In genomic region chr3:49673715-49674490, GRCh38 we compare ENCODE assay signal across 1 cellular context.
TF ChIP-seq lines count a peak whose summit lies in the region.

Gene APEH (plus strand): TSS chr3:49674351. CDS start chr3:49674402, 51 bp downstream.

TF ChIP-seq in HepG2, 621 proteins besides CTCF, POLR2A, EP300 and RAD21 (continued from another document and continues in another):
- TF ChIP-seq, protein P1, sequence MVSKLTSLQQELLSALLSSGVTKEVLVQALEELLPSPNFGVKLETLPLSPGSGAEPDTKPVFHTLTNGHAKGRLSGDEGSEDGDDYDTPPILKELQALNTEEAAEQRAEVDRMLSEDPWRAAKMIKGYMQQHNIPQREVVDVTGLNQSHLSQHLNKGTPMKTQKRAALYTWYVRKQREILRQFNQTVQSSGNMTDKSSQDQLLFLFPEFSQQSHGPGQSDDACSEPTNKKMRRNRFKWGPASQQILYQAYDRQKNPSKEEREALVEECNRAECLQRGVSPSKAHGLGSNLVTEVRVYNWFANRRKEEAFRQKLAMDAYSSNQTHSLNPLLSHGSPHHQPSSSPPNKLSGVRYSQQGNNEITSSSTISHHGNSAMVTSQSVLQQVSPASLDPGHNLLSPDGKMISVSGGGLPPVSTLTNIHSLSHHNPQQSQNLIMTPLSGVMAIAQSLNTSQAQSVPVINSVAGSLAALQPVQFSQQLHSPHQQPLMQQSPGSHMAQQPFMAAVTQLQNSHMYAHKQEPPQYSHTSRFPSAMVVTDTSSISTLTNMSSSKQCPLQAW (CRISPR knock-in tag; IDR thresholded peaks at IDR 0.05), result peak; percentile 33; the same call in 1 of the 2 replicates
- TF ChIP-seq ZNF510 (CRISPR knock-in tag; IDR thresholded peaks at IDR 0.05; ENCODE audit: low read depth) (peak; percentile 32; the same call in 1 of the 2 replicates), U2AF2 (IDR thresholded peaks at IDR 0.05; ENCODE audit: low read depth, low read length) (no peak), SP2 (CRISPR knock-in tag; IDR thresholded peaks at IDR 0.05) (peak; percentile 83), CBX2 (IDR thresholded peaks at IDR 0.05; ENCODE audit: low read depth, low read length) (no peak), CBX2 (CRISPR knock-in tag; IDR thresholded peaks at IDR 0.05; ENCODE audit: low read depth) (no peak), GMEB2 (CRISPR knock-in tag; IDR thresholded peaks at IDR 0.05; ENCODE audit: low read depth) (peak; percentile 79), SMYD3 (CRISPR knock-in tag; IDR thresholded peaks at IDR 0.05) (no peak), ZNF12 (CRISPR knock-in tag; IDR thresholded peaks at IDR 0.05) (no peak), SPEN (CRISPR knock-in tag; IDR thresholded peaks at IDR 0.05; ENCODE audit: low read depth) (peak; percentile 36; the same call in 1 of the 2 replicates), PLRG1 (conservative IDR thresholded peaks at IDR 0.05) (no peak), PCBP2 (optimal IDR thresholded peaks at IDR 0.05; ENCODE audit: low read depth, low read length, poor library complexity, severe bottlenecking) (no peak), ZSCAN12 (CRISPR knock-in tag; IDR thresholded peaks at IDR 0.05) (peak; percentile 68; the same call in 1 of the 2 replicates), SMARCE1 (IDR thresholded peaks at IDR 0.05; ENCODE audit: borderline replicate concordance) (no peak), ZNF790 (CRISPR knock-in tag; IDR thresholded peaks at IDR 0.05; ENCODE audit: borderline replicate concordance) (peak; percentile 79; the same call in 1 of the 2 replicates), GTF2F1 (IDR thresholded peaks at IDR 0.05; ENCODE audit: low read length) (no peak), CEBPB (IDR thresholded peaks at IDR 0.05; ENCODE audit: borderline replicate concordance, low read depth, low read length) (no peak), HHEX (CRISPR knock-in tag; IDR thresholded peaks at IDR 0.05) (no peak), ZNF225 (CRISPR knock-in tag; IDR thresholded peaks at IDR 0.05) (no peak), SSRP1 (CRISPR knock-in tag; IDR thresholded peaks at IDR 0.05) (no peak), FOSL2 (CRISPR knock-in tag; IDR thresholded peaks at IDR 0.05) (no peak), ZNF775 (CRISPR knock-in tag; IDR thresholded peaks at IDR 0.05; ENCODE audit: borderline replicate concordance) (no peak), ZNF17 (CRISPR knock-in tag; IDR thresholded peaks at IDR 0.05) (no peak), ZSCAN21 (CRISPR knock-in tag; IDR thresholded peaks at IDR 0.05; ENCODE audit: borderline replicate concordance) (peak; percentile 77), NPAS2 (CRISPR knock-in tag; IDR thresholded peaks at IDR 0.05; ENCODE audit: borderline replicate concordance) (no peak), XRCC5 (optimal IDR thresholded peaks at IDR 0.05; ENCODE audit: low read length) (peak; percentile 31), REL (CRISPR knock-in tag; conservative IDR thresholded peaks at IDR 0.05) (peak; percentile 90; the same call in 1 of the 2 replicates), ZNF747 (CRISPR knock-in tag; IDR thresholded peaks at IDR 0.05; ENCODE audit: borderline replicate concordance) (peak; percentile 68), BHLHE40 (IDR thresholded peaks at IDR 0.05; ENCODE audit: low read length) (peak; percentile 73), MIXL1 (CRISPR knock-in tag; IDR thresholded peaks at IDR 0.05) (no peak; the same call in 1 of the 2 replicates), CBX5 (CRISPR knock-in tag; IDR thresholded peaks at IDR 0.05; ENCODE audit: borderline replicate concordance) (no peak; the same call in 1 of the 2 replicates), NR2F2 (IDR thresholded peaks at IDR 0.05; ENCODE audit: borderline replicate concordance, low read depth) (no peak), PPARG (CRISPR knock-in tag; conservative IDR thresholded peaks at IDR 0.05) (peak; percentile 32; the same call in 1 of the 2 replicates), MAFK (conservative IDR thresholded peaks at IDR 0.05 in 1 of 2, IDR thresholded peaks at IDR 0.05 in 1 of 2; ENCODE audit: low read length in 2 of 2) (no peak)
- TF ChIP-seq, protein P2, sequence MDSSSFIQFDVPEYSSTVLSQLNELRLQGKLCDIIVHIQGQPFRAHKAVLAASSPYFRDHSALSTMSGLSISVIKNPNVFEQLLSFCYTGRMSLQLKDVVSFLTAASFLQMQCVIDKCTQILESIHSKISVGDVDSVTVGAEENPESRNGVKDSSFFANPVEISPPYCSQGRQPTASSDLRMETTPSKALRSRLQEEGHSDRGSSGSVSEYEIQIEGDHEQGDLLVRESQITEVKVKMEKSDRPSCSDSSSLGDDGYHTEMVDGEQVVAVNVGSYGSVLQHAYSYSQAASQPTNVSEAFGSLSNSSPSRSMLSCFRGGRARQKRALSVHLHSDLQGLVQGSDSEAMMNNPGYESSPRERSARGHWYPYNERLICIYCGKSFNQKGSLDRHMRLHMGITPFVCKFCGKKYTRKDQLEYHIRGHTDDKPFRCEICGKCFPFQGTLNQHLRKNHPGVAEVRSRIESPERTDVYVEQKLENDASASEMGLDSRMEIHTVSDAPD (CRISPR knock-in tag; IDR thresholded peaks at IDR 0.05), result no peak
- TF ChIP-seq, protein P3, sequence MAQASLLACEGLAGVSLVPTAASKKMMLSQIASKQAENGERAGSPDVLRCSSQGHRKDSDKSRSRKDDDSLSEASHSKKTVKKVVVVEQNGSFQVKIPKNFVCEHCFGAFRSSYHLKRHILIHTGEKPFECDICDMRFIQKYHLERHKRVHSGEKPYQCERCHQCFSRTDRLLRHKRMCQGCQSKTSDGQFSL (CRISPR knock-in tag; IDR thresholded peaks at IDR 0.05), result peak; percentile 95
- TF ChIP-seq, protein P4, sequence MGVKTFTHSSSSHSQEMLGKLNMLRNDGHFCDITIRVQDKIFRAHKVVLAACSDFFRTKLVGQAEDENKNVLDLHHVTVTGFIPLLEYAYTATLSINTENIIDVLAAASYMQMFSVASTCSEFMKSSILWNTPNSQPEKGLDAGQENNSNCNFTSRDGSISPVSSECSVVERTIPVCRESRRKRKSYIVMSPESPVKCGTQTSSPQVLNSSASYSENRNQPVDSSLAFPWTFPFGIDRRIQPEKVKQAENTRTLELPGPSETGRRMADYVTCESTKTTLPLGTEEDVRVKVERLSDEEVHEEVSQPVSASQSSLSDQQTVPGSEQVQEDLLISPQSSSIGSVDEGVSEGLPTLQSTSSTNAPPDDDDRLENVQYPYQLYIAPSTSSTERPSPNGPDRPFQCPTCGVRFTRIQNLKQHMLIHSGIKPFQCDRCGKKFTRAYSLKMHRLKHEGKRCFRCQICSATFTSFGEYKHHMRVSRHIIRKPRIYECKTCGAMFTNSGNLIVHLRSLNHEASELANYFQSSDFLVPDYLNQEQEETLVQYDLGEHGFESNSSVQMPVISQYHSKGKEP (CRISPR knock-in tag; IDR thresholded peaks at IDR 0.05), result no peak
- TF ChIP-seq, protein P5, sequence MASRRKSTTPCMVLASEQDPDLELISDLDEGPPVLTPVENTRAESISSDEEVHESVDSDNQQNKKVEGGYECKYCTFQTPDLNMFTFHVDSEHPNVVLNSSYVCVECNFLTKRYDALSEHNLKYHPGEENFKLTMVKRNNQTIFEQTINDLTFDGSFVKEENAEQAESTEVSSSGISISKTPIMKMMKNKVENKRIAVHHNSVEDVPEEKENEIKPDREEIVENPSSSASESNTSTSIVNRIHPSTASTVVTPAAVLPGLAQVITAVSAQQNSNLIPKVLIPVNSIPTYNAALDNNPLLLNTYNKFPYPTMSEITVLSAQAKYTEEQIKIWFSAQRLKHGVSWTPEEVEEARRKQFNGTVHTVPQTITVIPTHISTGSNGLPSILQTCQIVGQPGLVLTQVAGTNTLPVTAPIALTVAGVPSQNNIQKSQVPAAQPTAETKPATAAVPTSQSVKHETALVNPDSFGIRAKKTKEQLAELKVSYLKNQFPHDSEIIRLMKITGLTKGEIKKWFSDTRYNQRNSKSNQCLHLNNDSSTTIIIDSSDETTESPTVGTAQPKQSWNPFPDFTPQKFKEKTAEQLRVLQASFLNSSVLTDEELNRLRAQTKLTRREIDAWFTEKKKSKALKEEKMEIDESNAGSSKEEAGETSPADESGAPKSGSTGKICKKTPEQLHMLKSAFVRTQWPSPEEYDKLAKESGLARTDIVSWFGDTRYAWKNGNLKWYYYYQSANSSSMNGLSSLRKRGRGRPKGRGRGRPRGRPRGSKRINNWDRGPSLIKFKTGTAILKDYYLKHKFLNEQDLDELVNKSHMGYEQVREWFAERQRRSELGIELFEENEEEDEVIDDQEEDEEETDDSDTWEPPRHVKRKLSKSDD (CRISPR knock-in tag; IDR thresholded peaks at IDR 0.05; ENCODE audit: low read depth), result 0 out of 2 replicates have a peak, but pooled peaks have one; percentile 16
- TF ChIP-seq, protein P6, sequence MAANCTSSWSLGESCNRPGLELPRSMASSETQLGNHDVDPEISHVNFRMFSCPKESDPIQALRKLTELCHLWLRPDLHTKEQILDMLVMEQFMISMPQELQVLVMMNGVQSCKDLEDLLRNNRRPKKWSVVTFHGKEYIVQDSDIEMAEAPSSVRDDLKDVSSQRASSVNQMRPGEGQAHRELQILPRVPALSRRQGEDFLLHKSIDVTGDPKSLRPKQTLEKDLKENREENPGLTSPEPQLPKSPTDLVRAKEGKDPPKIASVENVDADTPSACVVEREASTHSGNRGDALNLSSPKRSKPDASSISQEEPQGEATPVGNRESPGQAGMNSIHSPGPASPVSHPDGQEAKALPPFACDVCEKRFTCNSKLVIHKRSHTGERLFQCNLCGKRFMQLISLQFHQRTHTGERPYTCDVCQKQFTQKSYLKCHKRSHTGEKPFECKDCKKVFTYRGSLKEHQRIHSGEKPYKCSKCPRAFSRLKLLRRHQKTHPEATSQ (CRISPR knock-in tag; IDR thresholded peaks at IDR 0.05; ENCODE audit: borderline replicate concordance), result no peak
- TF ChIP-seq, protein P7, sequence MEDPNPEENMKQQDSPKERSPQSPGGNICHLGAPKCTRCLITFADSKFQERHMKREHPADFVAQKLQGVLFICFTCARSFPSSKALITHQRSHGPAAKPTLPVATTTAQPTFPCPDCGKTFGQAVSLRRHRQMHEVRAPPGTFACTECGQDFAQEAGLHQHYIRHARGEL (CRISPR knock-in tag; IDR thresholded peaks at IDR 0.05), result no peak
- TF ChIP-seq, protein P8, sequence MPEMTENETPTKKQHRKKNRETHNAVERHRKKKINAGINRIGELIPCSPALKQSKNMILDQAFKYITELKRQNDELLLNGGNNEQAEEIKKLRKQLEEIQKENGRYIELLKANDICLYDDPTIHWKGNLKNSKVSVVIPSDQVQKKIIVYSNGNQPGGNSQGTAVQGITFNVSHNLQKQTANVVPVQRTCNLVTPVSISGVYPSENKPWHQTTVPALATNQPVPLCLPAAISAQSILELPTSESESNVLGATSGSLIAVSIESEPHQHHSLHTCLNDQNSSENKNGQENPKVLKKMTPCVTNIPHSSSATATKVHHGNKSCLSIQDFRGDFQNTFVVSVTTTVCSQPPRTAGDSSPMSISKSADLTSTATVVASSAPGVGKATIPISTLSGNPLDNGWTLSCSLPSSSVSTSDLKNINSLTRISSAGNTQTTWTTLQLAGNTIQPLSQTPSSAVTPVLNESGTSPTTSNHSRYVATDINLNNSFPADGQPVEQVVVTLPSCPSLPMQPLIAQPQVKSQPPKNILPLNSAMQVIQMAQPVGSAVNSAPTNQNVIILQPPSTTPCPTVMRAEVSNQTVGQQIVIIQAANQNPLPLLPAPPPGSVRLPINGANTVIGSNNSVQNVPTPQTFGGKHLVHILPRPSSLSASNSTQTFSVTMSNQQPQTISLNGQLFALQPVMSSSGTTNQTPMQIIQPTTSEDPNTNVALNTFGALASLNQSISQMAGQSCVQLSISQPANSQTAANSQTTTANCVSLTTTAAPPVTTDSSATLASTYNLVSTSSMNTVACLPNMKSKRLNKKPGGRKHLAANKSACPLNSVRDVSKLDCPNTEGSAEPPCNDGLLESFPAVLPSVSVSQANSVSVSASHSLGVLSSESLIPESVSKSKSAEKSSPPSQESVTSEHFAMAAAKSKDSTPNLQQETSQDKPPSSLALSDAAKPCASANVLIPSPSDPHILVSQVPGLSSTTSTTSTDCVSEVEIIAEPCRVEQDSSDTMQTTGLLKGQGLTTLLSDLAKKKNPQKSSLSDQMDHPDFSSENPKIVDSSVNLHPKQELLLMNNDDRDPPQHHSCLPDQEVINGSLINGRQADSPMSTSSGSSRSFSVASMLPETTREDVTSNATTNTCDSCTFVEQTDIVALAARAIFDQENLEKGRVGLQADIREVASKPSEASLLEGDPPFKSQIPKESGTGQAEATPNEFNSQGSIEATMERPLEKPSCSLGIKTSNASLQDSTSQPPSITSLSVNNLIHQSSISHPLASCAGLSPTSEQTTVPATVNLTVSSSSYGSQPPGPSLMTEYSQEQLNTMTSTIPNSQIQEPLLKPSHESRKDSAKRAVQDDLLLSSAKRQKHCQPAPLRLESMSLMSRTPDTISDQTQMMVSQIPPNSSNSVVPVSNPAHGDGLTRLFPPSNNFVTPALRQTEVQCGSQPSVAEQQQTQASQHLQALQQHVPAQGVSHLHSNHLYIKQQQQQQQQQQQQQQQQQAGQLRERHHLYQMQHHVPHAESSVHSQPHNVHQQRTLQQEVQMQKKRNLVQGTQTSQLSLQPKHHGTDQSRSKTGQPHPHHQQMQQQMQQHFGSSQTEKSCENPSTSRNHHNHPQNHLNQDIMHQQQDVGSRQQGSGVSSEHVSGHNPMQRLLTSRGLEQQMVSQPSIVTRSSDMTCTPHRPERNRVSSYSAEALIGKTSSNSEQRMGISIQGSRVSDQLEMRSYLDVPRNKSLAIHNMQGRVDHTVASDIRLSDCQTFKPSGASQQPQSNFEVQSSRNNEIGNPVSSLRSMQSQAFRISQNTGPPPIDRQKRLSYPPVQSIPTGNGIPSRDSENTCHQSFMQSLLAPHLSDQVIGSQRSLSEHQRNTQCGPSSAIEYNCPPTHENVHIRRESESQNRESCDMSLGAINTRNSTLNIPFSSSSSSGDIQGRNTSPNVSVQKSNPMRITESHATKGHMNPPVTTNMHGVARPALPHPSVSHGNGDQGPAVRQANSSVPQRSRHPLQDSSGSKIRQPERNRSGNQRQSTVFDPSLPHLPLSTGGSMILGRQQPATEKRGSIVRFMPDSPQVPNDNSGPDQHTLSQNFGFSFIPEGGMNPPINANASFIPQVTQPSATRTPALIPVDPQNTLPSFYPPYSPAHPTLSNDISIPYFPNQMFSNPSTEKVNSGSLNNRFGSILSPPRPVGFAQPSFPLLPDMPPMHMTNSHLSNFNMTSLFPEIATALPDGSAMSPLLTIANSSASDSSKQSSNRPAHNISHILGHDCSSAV (CRISPR knock-in tag; IDR thresholded peaks at IDR 0.05; ENCODE audit: borderline replicate concordance), result no peak
- TF ChIP-seq, protein P9, sequence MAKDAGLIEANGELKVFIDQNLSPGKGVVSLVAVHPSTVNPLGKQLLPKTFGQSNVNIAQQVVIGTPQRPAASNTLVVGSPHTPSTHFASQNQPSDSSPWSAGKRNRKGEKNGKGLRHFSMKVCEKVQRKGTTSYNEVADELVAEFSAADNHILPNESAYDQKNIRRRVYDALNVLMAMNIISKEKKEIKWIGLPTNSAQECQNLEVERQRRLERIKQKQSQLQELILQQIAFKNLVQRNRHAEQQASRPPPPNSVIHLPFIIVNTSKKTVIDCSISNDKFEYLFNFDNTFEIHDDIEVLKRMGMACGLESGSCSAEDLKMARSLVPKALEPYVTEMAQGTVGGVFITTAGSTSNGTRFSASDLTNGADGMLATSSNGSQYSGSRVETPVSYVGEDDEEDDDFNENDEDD (CRISPR knock-in tag; IDR thresholded peaks at IDR 0.05; ENCODE audit: borderline replicate concordance), result 0 out of 2 replicates have a peak, but pooled peaks have one; percentile 17
